Comparison of ENCODE assay signal across 31 cellular contexts in the genomic region with DNA sequence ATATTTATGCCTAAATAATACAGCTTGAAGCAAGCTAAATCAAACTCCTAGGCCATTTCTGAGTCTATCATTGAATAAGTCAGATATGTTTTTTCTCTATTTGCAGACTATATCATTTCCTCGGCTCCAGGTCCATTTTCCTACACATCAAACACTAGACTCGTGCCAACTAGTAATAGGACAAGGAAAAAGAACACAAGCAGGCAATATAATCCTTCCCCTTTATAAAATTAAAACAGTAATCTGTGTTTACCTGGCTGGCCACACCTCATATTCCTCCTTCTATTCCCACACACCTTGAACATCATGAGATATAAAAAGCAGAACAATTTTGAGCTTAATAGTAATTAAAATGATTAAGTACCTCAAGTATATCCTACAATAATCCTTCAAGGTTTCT.
"Had no signal": no experiment of that assay in that cellular context is flagged by ENCODE, and none has a peak within 500 bp of the region (broad histone marks: within the 10 kb centered on the region; RNA-seq: fewer than 3 reads in every experiment).

No MANE protein-coding gene starts in this region.

- DNase-seq: activated CD4-positive, alpha-beta memory T cell treated with anti-CD3 and anti-CD28 coated beads, Interleukin-2, amount 10 ng/mL, durations not matched to agents 7 days and 5 days; activated CD4-positive, alpha-beta T cell treated with anti-CD3 and anti-CD28 coated beads for 1 hour; activated CD4-positive, alpha-beta T cell treated with anti-CD3 and anti-CD28 coated beads for 4 hours; activated CD4-positive, alpha-beta T cell treated with anti-CD3 and anti-CD28 coated beads, Interleukin-2, amount 10 ng/mL, durations not matched to agents 7 days and 5 days; activated CD4-positive, alpha-beta T cell treated with anti-CD3 and anti-CD28 coated beads, Interleukin-2, amount 50 U/mL, for 4 hours; activated CD8-positive, alpha-beta memory T cell treated with anti-CD3 and anti-CD28 coated beads, Interleukin-2, amount 50 U/mL, for 48 hours; activated gamma-delta T cell; activated naive CD4-positive, alpha-beta T cell; activated naive CD4-positive, alpha-beta T cell treated with anti-CD3 and anti-CD28 coated beads, Interleukin-2, amount 50 U/mL, for 16 hours; activated T-cell treated with anti-CD3 and anti-CD28 coated beads for 4 hours; activated T-cell treated with anti-CD3 and anti-CD28 coated beads, Interleukin-2, amount 50 U/mL, for 24 hours; activated T-cell treated with anti-CD3 and anti-CD28 coated beads, Interleukin-2, amount 50 U/mL, for 72 hours; amniotic stem cell; anterior cingulate cortex; brain microvascular endothelial cell; dorsolateral prefrontal cortex; effector memory CD8-positive, alpha-beta T cell; erythroblast; foreskin keratinocyte; gastrocnemius medialis; glutamatergic neuron; heart left ventricle; T-helper 2 cell had no signal

- H3K27me3 ChIP-seq: brain microvascular endothelial cell, dorsolateral prefrontal cortex, esophagus muscularis mucosa, foreskin keratinocyte, gastrocnemius medialis, heart left ventricle had no signal

- H3K4me3 Mint-ChIP-seq: activated CD4-positive, alpha-beta memory T cell treated with anti-CD3 and anti-CD28 coated beads, Interleukin-2, amount 10 ng/mL, durations not matched to agents 7 days and 5 days; activated CD4-positive, alpha-beta T cell treated with anti-CD3 and anti-CD28 coated beads, Interleukin-2, amount 10 ng/mL, durations not matched to agents 7 days and 5 days; activated naive CD8-positive, alpha-beta T cell; activated T-cell treated with anti-CD3 and anti-CD28 coated beads, Interleukin-2, amount 50 U/mL, for 24 hours; activated T-cell treated with anti-CD3 and anti-CD28 coated beads, Interleukin-2, amount 50 U/mL, for 72 hours; central memory CD8-positive, alpha-beta T cell; dendritic cell treated with granulocyte-macrophage colony-stimulating factor and Interleukin-4, amounts not matched to agents 40 ng/mL and 50 ng/mL, for 4 days; effector memory CD8-positive, alpha-beta T cell; WTC11 had no signal

- H3K9me3 Mint-ChIP-seq: activated CD4-positive, alpha-beta memory T cell treated with anti-CD3 and anti-CD28 coated beads, Interleukin-2, amount 10 ng/mL, durations not matched to agents 7 days and 5 days; activated CD4-positive, alpha-beta T cell treated with anti-CD3 and anti-CD28 coated beads, Interleukin-2, amount 10 ng/mL, durations not matched to agents 7 days and 5 days; activated T-cell treated with anti-CD3 and anti-CD28 coated beads, Interleukin-2, amount 50 U/mL, for 24 hours; activated T-cell treated with anti-CD3 and anti-CD28 coated beads, Interleukin-2, amount 50 U/mL, for 72 hours; central memory CD8-positive, alpha-beta T cell; dendritic cell treated with granulocyte-macrophage colony-stimulating factor and Interleukin-4, amounts not matched to agents 40 ng/mL and 50 ng/mL, for 4 days; effector memory CD8-positive, alpha-beta T cell; WTC11 had no signal

- H3K27ac ChIP-seq: brain microvascular endothelial cell, coronary artery, dorsolateral prefrontal cortex, esophagus muscularis mucosa, foreskin keratinocyte, gastrocnemius medialis, heart left ventricle had no signal

- H3K27ac Mint-ChIP-seq: activated CD4-positive, alpha-beta memory T cell treated with anti-CD3 and anti-CD28 coated beads, Interleukin-2, amount 10 ng/mL, durations not matched to agents 7 days and 5 days; activated CD4-positive, alpha-beta T cell treated with anti-CD3 and anti-CD28 coated beads, Interleukin-2, amount 10 ng/mL, durations not matched to agents 7 days and 5 days; activated naive CD8-positive, alpha-beta T cell; activated T-cell treated with anti-CD3 and anti-CD28 coated beads, Interleukin-2, amount 50 U/mL, for 24 hours; dendritic cell treated with granulocyte-macrophage colony-stimulating factor and Interleukin-4, amounts not matched to agents 40 ng/mL and 50 ng/mL, for 4 days; effector memory CD8-positive, alpha-beta T cell; WTC11 had no signal

- FAIRE-seq: astrocyte, bronchial epithelial cell had no signal

- H3K27me3 Mint-ChIP-seq: activated naive CD8-positive, alpha-beta T cell; activated T-cell treated with anti-CD3 and anti-CD28 coated beads, Interleukin-2, amount 50 U/mL, for 24 hours; central memory CD8-positive, alpha-beta T cell; dendritic cell treated with granulocyte-macrophage colony-stimulating factor and Interleukin-4, amounts not matched to agents 40 ng/mL and 50 ng/mL, for 4 days had no signal

- H3K4me1 Mint-ChIP-seq: activated CD4-positive, alpha-beta memory T cell treated with anti-CD3 and anti-CD28 coated beads, Interleukin-2, amount 10 ng/mL, durations not matched to agents 7 days and 5 days; activated CD4-positive, alpha-beta T cell treated with anti-CD3 and anti-CD28 coated beads, Interleukin-2, amount 10 ng/mL, durations not matched to agents 7 days and 5 days; central memory CD8-positive, alpha-beta T cell; WTC11 had no signal

- H3K4me3 ChIP-seq: coronary artery, dorsolateral prefrontal cortex, esophagus muscularis mucosa, gastrocnemius medialis, heart left ventricle had no signal

- H3K4me1 ChIP-seq: esophagus muscularis mucosa, foreskin keratinocyte, gastrocnemius medialis, heart left ventricle had no signal

- H3K9me3 ChIP-seq: esophagus muscularis mucosa, gastrocnemius medialis, heart left ventricle had no signal

- H3K36me3 ChIP-seq: brain microvascular endothelial cell, esophagus muscularis mucosa, gastrocnemius medialis, heart left ventricle had no signal

- H3K36me3 Mint-ChIP-seq: activated naive CD8-positive, alpha-beta T cell; WTC11 had no signal
